Comparison of ENCODE assay signal across 33 cellular contexts in the genomic region with DNA sequence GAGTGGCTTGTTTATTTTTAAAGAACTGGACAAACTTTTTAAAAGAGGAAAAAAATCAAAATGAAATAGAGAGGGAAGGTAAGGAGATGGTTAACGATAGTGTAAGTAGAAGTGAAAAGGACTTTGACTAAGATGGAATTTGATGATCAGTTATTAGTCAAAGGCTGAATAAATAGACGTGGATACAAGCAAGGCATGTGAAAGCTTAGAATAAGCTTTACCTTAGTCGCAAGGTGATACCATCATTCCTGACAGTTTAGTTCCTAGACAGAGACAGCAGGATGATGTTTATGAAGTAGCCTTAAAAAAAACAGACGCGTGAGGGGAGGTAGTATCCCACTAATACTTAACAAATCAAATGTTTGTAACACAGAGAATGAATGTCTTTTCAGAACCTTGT.
"Had no signal": no experiment of that assay in that cellular context is flagged by ENCODE, and none has a peak within 500 bp of the region (broad histone marks: within the 10 kb centered on the region; RNA-seq: fewer than 3 reads in every experiment).

No MANE protein-coding gene starts in this region.

- ATAC-seq: activated CD8-positive, alpha-beta memory T cell treated with anti-CD3 and anti-CD28 coated beads, Interleukin-2, amount 10 ng/mL, durations not matched to agents 7 days and 5 days had no signal

- H2AFZ ChIP-seq: PC-9 had no signal

- H3K9me3 ChIP-seq: MG63 had no signal

- H3K4me3 ChIP-seq: cardiac muscle cell, MG63, PC-9 had no signal

- H3K36me3 Mint-ChIP-seq: activated CD8-positive, alpha-beta memory T cell treated with anti-CD3 and anti-CD28 coated beads, Interleukin-2, amount 10 ng/mL, durations not matched to agents 7 days and 5 days; activated naive CD4-positive, alpha-beta T cell treated with anti-CD3 and anti-CD28 coated beads, Interleukin-2, amount 50 U/mL, for 24 hours; activated naive CD8-positive, alpha-beta T cell treated with anti-CD3 and anti-CD28 coated beads, Interleukin-2, amount 10 ng/mL, durations not matched to agents 7 days and 5 days; brain had no signal

- H3K4me3 Mint-ChIP-seq: activated B cell treated with CpG ODN at 0.5 μM for 24 hours; activated CD4-positive, alpha-beta memory T cell treated with anti-CD3 and anti-CD28 coated beads, Interleukin-2, amount 10 ng/mL, durations not matched to agents 7 days and 5 days; activated CD8-positive, alpha-beta memory T cell treated with anti-CD3 and anti-CD28 coated beads, Interleukin-2, amount 10 ng/mL, durations not matched to agents 7 days and 5 days; activated naive CD4-positive, alpha-beta T cell treated with anti-CD3 and anti-CD28 coated beads, Interleukin-2, amount 50 U/mL, for 24 hours; activated naive CD8-positive, alpha-beta T cell treated with anti-CD3 and anti-CD28 coated beads, Interleukin-2, amount 10 ng/mL, durations not matched to agents 7 days and 5 days; brain; central memory CD8-positive, alpha-beta T cell had no signal

- DNase-seq: activated B cell treated with CpG ODN at 0.5 μM for 24 hours; activated CD4-positive, alpha-beta memory T cell treated with anti-CD3 and anti-CD28 coated beads, Interleukin-2, amount 10 ng/mL, durations not matched to agents 7 days and 5 days; activated CD4-positive, alpha-beta T cell treated with anti-CD3 and anti-CD28 coated beads for 48 hours; activated CD4-positive, CD25-positive, alpha-beta regulatory T cell treated with anti-CD3 and anti-CD28 coated beads, Interleukin-2, amount 50 U/mL, for 72 hours; activated CD8-positive, alpha-beta memory T cell treated with anti-CD3 and anti-CD28 coated beads for 24 hours; activated CD8-positive, alpha-beta memory T cell treated with anti-CD3 and anti-CD28 coated beads, Interleukin-2, amount 10 ng/mL, durations not matched to agents 7 days and 5 days; activated CD8-positive, alpha-beta memory T cell treated with anti-CD3 and anti-CD28 coated beads, Interleukin-2, amount 50 U/mL, for 48 hours; activated effector memory CD4-positive, alpha-beta T cell treated with anti-CD3 and anti-CD28 coated beads, Interleukin-2, amount 50 U/mL, for 16 hours; activated naive CD4-positive, alpha-beta T cell; activated naive CD8-positive, alpha-beta T cell treated with anti-CD3 and anti-CD28 coated beads, Interleukin-2, amount 10 ng/mL, durations not matched to agents 7 days and 5 days; activated T-cell treated with anti-CD3 and anti-CD28 coated beads, Interleukin-2, amount 50 U/mL, for 48 hours; Karpas-422; KBM-7; MG63; MV-4-11; NCI-H1092; NCI-H1694 treated with DMSO at 0.1 percent for 48 hours; NCI-H2029; NCI-H345; NCI-H524 treated with DMSO at 0.1 percent for 48 hours; PC-9; Right ventricle myocardium superior; SW 1271; T-helper 1 cell; T-helper 2 cell; T-helper 9 cell had no signal

- H3K4me1 Mint-ChIP-seq: activated B cell treated with CpG ODN at 0.5 μM for 24 hours; activated CD4-positive, alpha-beta memory T cell treated with anti-CD3 and anti-CD28 coated beads, Interleukin-2, amount 10 ng/mL, durations not matched to agents 7 days and 5 days; activated CD8-positive, alpha-beta memory T cell treated with anti-CD3 and anti-CD28 coated beads, Interleukin-2, amount 10 ng/mL, durations not matched to agents 7 days and 5 days; activated naive CD4-positive, alpha-beta T cell treated with anti-CD3 and anti-CD28 coated beads, Interleukin-2, amount 50 U/mL, for 24 hours; activated naive CD8-positive, alpha-beta T cell treated with anti-CD3 and anti-CD28 coated beads, Interleukin-2, amount 10 ng/mL, durations not matched to agents 7 days and 5 days; central memory CD8-positive, alpha-beta T cell had no signal

- H3K27ac Mint-ChIP-seq: activated B cell treated with CpG ODN at 0.5 μM for 24 hours; activated CD4-positive, alpha-beta memory T cell treated with anti-CD3 and anti-CD28 coated beads, Interleukin-2, amount 10 ng/mL, durations not matched to agents 7 days and 5 days; activated CD8-positive, alpha-beta memory T cell treated with anti-CD3 and anti-CD28 coated beads, Interleukin-2, amount 10 ng/mL, durations not matched to agents 7 days and 5 days; activated naive CD4-positive, alpha-beta T cell treated with anti-CD3 and anti-CD28 coated beads, Interleukin-2, amount 50 U/mL, for 24 hours; activated naive CD8-positive, alpha-beta T cell treated with anti-CD3 and anti-CD28 coated beads, Interleukin-2, amount 10 ng/mL, durations not matched to agents 7 days and 5 days had no signal

- H3K27me3 ChIP-seq: cardiac muscle cell, MG63 had no signal

- H3K4me2 ChIP-seq: PC-9 had no signal

- FAIRE-seq: RCC 7860 had no signal

- H3K27ac ChIP-seq: cardiac muscle cell, PC-9, RWPE1, VCaP had no signal

- H3K9me3 Mint-ChIP-seq: activated B cell treated with CpG ODN at 0.5 μM for 24 hours; activated CD4-positive, alpha-beta memory T cell treated with anti-CD3 and anti-CD28 coated beads, Interleukin-2, amount 10 ng/mL, durations not matched to agents 7 days and 5 days; activated naive CD4-positive, alpha-beta T cell treated with anti-CD3 and anti-CD28 coated beads, Interleukin-2, amount 50 U/mL, for 24 hours; activated naive CD8-positive, alpha-beta T cell treated with anti-CD3 and anti-CD28 coated beads, Interleukin-2, amount 10 ng/mL, durations not matched to agents 7 days and 5 days; brain; central memory CD8-positive, alpha-beta T cell had no signal

- H3K36me3 ChIP-seq: cardiac muscle cell, MG63 had no signal
